ENCODE assay signal across 1 cellular context in the genomic region with DNA sequence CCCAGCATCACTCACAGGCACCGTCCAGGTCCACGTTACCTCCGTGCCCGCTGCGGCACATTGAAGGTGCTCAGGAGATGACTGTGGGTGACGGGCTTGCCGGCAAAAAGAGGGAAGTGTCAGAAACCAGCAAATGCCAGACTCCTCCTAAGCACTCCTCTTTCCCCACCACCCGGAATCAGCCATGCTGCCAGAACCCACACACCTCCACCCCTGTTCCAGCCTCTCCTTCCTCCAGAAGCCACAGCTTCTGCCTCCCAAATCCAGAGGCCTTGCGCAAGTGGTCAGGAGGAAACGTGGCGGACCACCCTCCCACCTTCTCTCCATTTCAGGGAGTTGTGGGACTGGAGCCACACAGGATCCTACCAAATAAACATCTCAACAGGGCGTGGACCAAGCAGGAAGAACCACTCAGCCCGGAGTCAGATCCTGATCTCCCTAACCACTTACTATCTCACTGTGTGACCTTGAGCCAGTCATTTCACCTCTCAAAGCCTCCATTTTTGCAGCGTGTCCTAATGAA.
TF ChIP-seq lines count a peak whose summit lies in the region.

No MANE protein-coding gene starts in this region.

TF ChIP-seq in HEK293, 187 proteins besides CTCF, POLR2A, EP300 and RAD21 (continued from another document):
- TF ChIP-seq, protein P1, sequence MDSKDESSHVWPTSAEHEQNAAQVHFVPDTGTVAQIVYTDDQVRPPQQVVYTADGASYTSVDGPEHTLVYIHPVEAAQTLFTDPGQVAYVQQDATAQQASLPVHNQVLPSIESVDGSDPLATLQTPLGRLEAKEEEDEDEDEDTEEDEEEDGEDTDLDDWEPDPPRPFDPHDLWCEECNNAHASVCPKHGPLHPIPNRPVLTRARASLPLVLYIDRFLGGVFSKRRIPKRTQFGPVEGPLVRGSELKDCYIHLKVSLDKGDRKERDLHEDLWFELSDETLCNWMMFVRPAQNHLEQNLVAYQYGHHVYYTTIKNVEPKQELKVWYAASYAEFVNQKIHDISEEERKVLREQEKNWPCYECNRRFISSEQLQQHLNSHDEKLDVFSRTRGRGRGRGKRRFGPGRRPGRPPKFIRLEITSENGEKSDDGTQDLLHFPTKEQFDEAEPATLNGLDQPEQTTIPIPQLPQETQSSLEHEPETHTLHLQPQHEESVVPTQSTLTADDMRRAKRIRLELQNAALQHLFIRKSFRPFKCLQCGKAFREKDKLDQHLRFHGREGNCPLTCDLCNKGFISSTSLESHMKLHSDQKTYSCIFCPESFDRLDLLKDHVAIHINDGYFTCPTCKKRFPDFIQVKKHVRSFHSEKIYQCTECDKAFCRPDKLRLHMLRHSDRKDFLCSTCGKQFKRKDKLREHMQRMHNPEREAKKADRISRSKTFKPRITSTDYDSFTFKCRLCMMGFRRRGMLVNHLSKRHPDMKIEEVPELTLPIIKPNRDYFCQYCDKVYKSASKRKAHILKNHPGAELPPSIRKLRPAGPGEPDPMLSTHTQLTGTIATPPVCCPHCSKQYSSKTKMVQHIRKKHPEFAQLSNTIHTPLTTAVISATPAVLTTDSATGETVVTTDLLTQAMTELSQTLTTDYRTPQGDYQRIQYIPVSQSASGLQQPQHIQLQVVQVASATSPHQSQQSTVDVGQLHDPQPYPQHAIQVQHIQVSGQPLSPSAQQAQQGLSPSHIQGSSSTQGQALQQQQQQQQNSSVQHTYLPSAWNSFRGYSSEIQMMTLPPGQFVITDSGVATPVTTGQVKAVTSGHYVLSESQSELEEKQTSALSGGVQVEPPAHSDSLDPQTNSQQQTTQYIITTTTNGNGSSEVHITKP (tag by site-specific recombination; IDR thresholded peaks at IDR 0.05) = 0 out of 2 replicates have a peak, but pooled peaks have one; percentile 8
- TF ChIP-seq MEIS1 (CRISPR knock-in tag; IDR thresholded peaks at IDR 0.05; ENCODE audit: borderline replicate concordance) (no peak), ZNF791 (tag by site-specific recombination; IDR thresholded peaks at IDR 0.05) (no peak), ZNF600 (tag by site-specific recombination; IDR thresholded peaks at IDR 0.05) (0 out of 2 replicates have a peak, but pooled peaks have one; percentile 45), ZNF354C (tag by site-specific recombination; IDR thresholded peaks at IDR 0.05; ENCODE audit: borderline replicate concordance, low read depth) (no peak), ZNF629 (tag by site-specific recombination; IDR thresholded peaks at IDR 0.05) (no peak), ZNF621 (tag by site-specific recombination; IDR thresholded peaks at IDR 0.05) (no peak), ZNF221 (tag by site-specific recombination; IDR thresholded peaks at IDR 0.05; ENCODE audit: borderline replicate concordance) (no peak), ZNF426 (tag by site-specific recombination; IDR thresholded peaks at IDR 0.05) (no peak), ZFP69B (tag by site-specific recombination; IDR thresholded peaks at IDR 0.05) (no peak), YY1 (tag by site-specific recombination; IDR thresholded peaks at IDR 0.05) (no peak), ZNF350 (tag by site-specific recombination; IDR thresholded peaks at IDR 0.05) (no peak)
- TF ChIP-seq, protein P2, sequence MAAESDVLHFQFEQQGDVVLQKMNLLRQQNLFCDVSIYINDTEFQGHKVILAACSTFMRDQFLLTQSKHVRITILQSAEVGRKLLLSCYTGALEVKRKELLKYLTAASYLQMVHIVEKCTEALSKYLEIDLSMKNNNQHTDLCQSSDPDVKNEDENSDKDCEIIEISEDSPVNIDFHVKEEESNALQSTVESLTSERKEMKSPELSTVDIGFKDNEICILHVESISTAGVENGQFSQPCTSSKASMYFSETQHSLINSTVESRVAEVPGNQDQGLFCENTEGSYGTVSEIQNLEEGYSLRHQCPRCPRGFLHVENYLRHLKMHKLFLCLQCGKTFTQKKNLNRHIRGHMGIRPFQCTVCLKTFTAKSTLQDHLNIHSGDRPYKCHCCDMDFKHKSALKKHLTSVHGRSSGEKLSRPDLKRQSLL (tag by site-specific recombination; IDR thresholded peaks at IDR 0.05) = no peak
- TF ChIP-seq, protein P3, sequence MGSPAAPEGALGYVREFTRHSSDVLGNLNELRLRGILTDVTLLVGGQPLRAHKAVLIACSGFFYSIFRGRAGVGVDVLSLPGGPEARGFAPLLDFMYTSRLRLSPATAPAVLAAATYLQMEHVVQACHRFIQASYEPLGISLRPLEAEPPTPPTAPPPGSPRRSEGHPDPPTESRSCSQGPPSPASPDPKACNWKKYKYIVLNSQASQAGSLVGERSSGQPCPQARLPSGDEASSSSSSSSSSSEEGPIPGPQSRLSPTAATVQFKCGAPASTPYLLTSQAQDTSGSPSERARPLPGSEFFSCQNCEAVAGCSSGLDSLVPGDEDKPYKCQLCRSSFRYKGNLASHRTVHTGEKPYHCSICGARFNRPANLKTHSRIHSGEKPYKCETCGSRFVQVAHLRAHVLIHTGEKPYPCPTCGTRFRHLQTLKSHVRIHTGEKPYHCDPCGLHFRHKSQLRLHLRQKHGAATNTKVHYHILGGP (tag by site-specific recombination; IDR thresholded peaks at IDR 0.05) = no peak
